ENCODE assay signal across 8 cellular contexts in genomic region chr11:33039274-33040126, GRCh38. TPM values are rescaled to one million over a fixed set of nuclear protein-coding genes. Genes with fewer than 3 reads are reported as not detected.
DNase-seq lines count a peak whose midpoint lies in the region; ATAC-seq, FAIRE-seq and TF ChIP-seq lines count a peak whose summit lies in the region.

TSS of gene TCP11L1 (plus strand) at chr11:33039572. CDS start at chr11:33043774, 4,202 bp downstream.

- H3K4me3 Mint-ChIP-seq in T-helper 17 cell: peak within 1 kb of the TSS; percentile 92

- no peak for TF ChIP-seq CTCF in right atrium auricular region (IDR thresholded peaks at IDR 0.05)
- no peak for TF ChIP-seq CTCF in psoas muscle (IDR thresholded peaks at IDR 0.05)

- peaks cover 0 to 17% of the 10 kb centered on the region in 2 donors for H3K4me1 ChIP-seq in right atrium auricular region
- peaks cover 9% of the 10 kb centered on the region for H3K4me1 ChIP-seq in psoas muscle

- peaks cover 11% of the 10 kb centered on the region for H3K27me3 Mint-ChIP-seq in T-helper 17 cell

- peaks cover 4% of the 10 kb centered on the region for H3K36me3 ChIP-seq in right atrium auricular region
- H3K36me3 ChIP-seq in psoas muscle (ENCODE audit: insufficient read depth in 1 of 2, low read depth in 1 of 2): peaks cover 3 to 8% of the 10 kb centered on the region in 2 donors

- peak; percentile 75 for FAIRE-seq in urothelium cell line (lab: Jason Lieb, UNC)

- H3K27me3 ChIP-seq in right atrium auricular region (no peaks in the 10 kb centered on the region), psoas muscle (ENCODE audit: insufficient read depth in 3 of 3, low read length in 2 of 3) (no peaks in the 10 kb centered on the region)

- intact Hi-C loops in psoas muscle (cut with DNase I): no loop called here

- WGBS in psoas muscle, 3 donors: 1% methylated on average over 78 to 94 of the region's 94 CpGs

- peak; percentile 87 for DNase-seq in NCI-H1436 (lab: John Stamatoyannopoulos, UW)
- peak; percentile 54 to 65 (median 57) for DNase-seq in T-helper 17 cell
- DNase-seq in right atrium auricular region (ENCODE audit: low spot score): peak; percentile 93
- peak; percentile 94 to 97 for DNase-seq in psoas muscle
- peak; percentile 90 for DNase-seq in urothelium cell line (ENCODE audit: low spot score)

- H3K9me3 ChIP-seq in T-helper 17 cell (ENCODE audit: control insufficient read depth, low read length, poor library complexity, severe bottlenecking) (no peaks in the 10 kb centered on the region), right atrium auricular region (no peaks in the 10 kb centered on the region), psoas muscle (no peaks in the 10 kb centered on the region)

- H3K4me3 ChIP-seq in right atrium auricular region: peak within 1 kb of the TSS; percentile 84 to 86
- peak within 1 kb of the TSS; percentile 94 for H3K4me3 ChIP-seq in psoas muscle

- peak within 1 kb of the TSS; percentile 87 for H3K27ac Mint-ChIP-seq in T-helper 17 cell

- ATAC-seq in GM18499 (IDR thresholded peaks at IDR 0.05; ENCODE audit: insufficient read depth, unreplicated experiment) (peak; percentile 72), HG02852 (IDR thresholded peaks at IDR 0.05; ENCODE audit: unreplicated experiment) (peak; percentile 80), T-helper 17 cell (peak; percentile 89), psoas muscle (peak; percentile 95 to 96 (median 96))

- H3K27ac ChIP-seq in angular gyrus (ENCODE audit: low read depth, low read length) (peak within 1 kb of the TSS; percentile 96), right atrium auricular region (peak within 1 kb of the TSS; percentile 98), psoas muscle (peak within 1 kb of the TSS; percentile 98)

- peaks cover 17% of the 10 kb centered on the region for H3K4me1 Mint-ChIP-seq in T-helper 17 cell

- peaks cover 6% of the 10 kb centered on the region for H3K36me3 Mint-ChIP-seq in T-helper 17 cell (ENCODE audit: low read depth)

RNA-seq across cellular contexts. Expression of gene TCP11L1, which starts in this region (rescaled TPM):
- total RNA-seq in T-helper 17 cell: 10 to 100 TPM; 13.6 to 15.0 TPM
- total RNA-seq in right atrium auricular region: 10 to 100 TPM; 11.9 to 15.3 TPM
- 1 to 10 TPM; 4.6 to 7.9 (median 6.3) TPM for total RNA-seq in psoas muscle
- polyA plus RNA-seq in psoas muscle: 1 to 10 TPM; 2.0 to 4.5 (median 2.2) TPM

Comparison
In these comparisons a context has a peak if more than half of its experiments do, and no peak if none do; other contexts are left out.
1. Peak in every context shown above with its lines: DNase-seq, ATAC-seq, H3K4me3 ChIP-seq and H3K27ac ChIP-seq.